Comparison of ENCODE assay signal across 15 cellular contexts in the genomic region with DNA sequence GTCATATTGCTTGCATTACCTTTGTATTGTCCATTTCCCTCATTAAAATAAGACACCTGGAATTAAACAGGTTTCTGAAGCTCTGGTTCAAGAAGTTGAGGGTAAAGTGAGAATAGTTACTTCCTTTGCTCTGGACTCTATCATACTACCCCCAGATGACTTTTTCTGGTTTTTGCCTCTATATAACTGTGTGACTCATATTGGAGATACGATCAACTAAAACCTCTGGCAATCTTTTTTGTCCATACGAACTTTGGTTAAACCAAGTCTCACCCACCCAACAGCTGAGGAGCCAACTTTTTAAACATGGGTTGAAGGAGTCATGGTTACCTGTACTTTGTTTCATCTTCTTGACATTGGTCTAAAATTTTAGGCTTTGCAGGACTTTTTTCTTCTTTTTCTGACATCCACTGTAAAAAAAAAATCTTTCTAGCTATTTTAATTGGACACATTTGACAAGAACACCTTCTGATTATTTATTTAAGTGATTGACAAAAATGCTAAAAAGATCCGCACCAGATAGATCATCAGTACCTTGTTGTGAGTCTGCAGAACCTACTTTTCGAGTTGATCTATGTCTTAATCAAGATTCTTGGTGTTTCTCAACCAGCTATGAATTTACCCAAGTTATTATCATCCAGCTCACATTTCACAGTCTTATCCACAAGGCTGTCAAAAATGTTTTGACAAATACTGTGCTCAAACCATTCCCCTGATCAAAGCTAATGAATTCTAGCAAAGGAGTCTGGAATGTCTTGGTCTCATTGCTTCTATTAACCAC.
DNase-seq lines count a peak whose midpoint lies in the region; ATAC-seq and TF ChIP-seq lines count a peak whose summit lies in the region.
"Had no signal": no experiment of that assay in that cellular context is flagged by ENCODE, and none has a peak within 500 bp of the region (broad histone marks: within the 10 kb centered on the region; RNA-seq: fewer than 3 reads in every experiment).

No MANE protein-coding gene starts in this region.

- H3K79me2 ChIP-seq in osteoblast (ENCODE audit: insufficient read depth, low read length): no peaks in the 10 kb centered on the region

- H3K4me1 Mint-ChIP-seq in HFFc6 (ENCODE audit: low read depth): peaks cover 21% of the 10 kb centered on the region
- H3K4me1 Mint-ChIP-seq in activated naive CD8-positive, alpha-beta T cell treated with anti-CD3 and anti-CD28 coated beads for 36 hours: no peaks in the 10 kb centered on the region
- H3K4me1 Mint-ChIP-seq: IgD-negative memory B cell had no signal

- no peak overlapping the region for H3K4me2 ChIP-seq in osteoblast (ENCODE audit: insufficient read depth, low read length)

- DNase-seq in HFFc6 (peak; percentile 0), OCI-M1 (lab: John Stamatoyannopoulos, UW) (peak; percentile 87), astrocyte of the hippocampus (ENCODE audit: low read depth, low spot score) (peak; percentile 20), osteoblast (ENCODE audit: insufficient read length, low spot score, missing footprints) (peak; percentile 55)
- no peak for DNase-seq in activated naive CD8-positive, alpha-beta T cell treated with anti-CD3 and anti-CD28 coated beads for 36 hours
- DNase-seq: AML-193; Caco-2; CD4-positive, alpha-beta T cell; KG1 had no signal

- no peaks in the 10 kb centered on the region for H3K9me3 ChIP-seq in osteoblast (ENCODE audit: low read depth, low read length)
- H3K9me3 ChIP-seq: Caco-2 had no signal

- no peak for ATAC-seq in HG03159 (IDR thresholded peaks at IDR 0.05; ENCODE audit: unreplicated experiment)
- ATAC-seq in HG03342 (IDR thresholded peaks at IDR 0.05; ENCODE audit: unreplicated experiment): no peak
- ATAC-seq: HepG2 had no signal

- H4K20me1 ChIP-seq in osteoblast (ENCODE audit: insufficient read depth, low read length): no peaks in the 10 kb centered on the region

- no peaks in the 10 kb centered on the region for H3K27me3 ChIP-seq in osteoblast (ENCODE audit: insufficient read depth, low read length)

- no peaks in the 10 kb centered on the region for H3K4me1 ChIP-seq in osteoblast (ENCODE audit: insufficient read depth, low read length)
- H3K4me1 ChIP-seq: Caco-2, HAP-1 had no signal

- no peaks in the 10 kb centered on the region for H3K9me3 Mint-ChIP-seq in HFFc6
- no peaks in the 10 kb centered on the region for H3K9me3 Mint-ChIP-seq in activated naive CD8-positive, alpha-beta T cell treated with anti-CD3 and anti-CD28 coated beads for 36 hours
- H3K9me3 Mint-ChIP-seq: CD4-positive, alpha-beta T cell had no signal

- no peak overlapping the region for H3K27ac Mint-ChIP-seq in HFFc6
- no peak overlapping the region for H3K27ac Mint-ChIP-seq in activated naive CD8-positive, alpha-beta T cell treated with anti-CD3 and anti-CD28 coated beads for 36 hours
- H3K27ac Mint-ChIP-seq: CD4-positive, alpha-beta T cell; IgD-negative memory B cell had no signal

- no peaks in the 10 kb centered on the region for H3K36me3 Mint-ChIP-seq in HFFc6 (ENCODE audit: low read depth)
- H3K36me3 Mint-ChIP-seq in activated naive CD8-positive, alpha-beta T cell treated with anti-CD3 and anti-CD28 coated beads for 36 hours: no peaks in the 10 kb centered on the region
- H3K36me3 Mint-ChIP-seq: IgD-negative memory B cell had no signal

- H3K4me3 ChIP-seq in osteoblast (ENCODE audit: insufficient read depth, low read length): no peak overlapping the region
- H3K4me3 ChIP-seq: HAP-1 had no signal

- H3K27me3 Mint-ChIP-seq in HFFc6 (ENCODE audit: insufficient read depth): peaks cover 2% of the 10 kb centered on the region; the same call in 1 of the 2 replicates
- peaks cover 5% of the 10 kb centered on the region for H3K27me3 Mint-ChIP-seq in activated naive CD8-positive, alpha-beta T cell treated with anti-CD3 and anti-CD28 coated beads for 36 hours

- no peak overlapping the region for H3K27ac ChIP-seq in osteoblast (ENCODE audit: low read depth, low read length)
- H3K27ac ChIP-seq: C4-2B had no signal

- H3K4me3 Mint-ChIP-seq in HFFc6: no peak overlapping the region
- no peak overlapping the region for H3K4me3 Mint-ChIP-seq in activated naive CD8-positive, alpha-beta T cell treated with anti-CD3 and anti-CD28 coated beads for 36 hours
- H3K4me3 Mint-ChIP-seq: CD4-positive, alpha-beta T cell; IgD-negative memory B cell had no signal

- H3K36me3 ChIP-seq in osteoblast (ENCODE audit: insufficient read depth, low read length): no peaks in the 10 kb centered on the region
- H3K36me3 ChIP-seq: HAP-1 had no signal

- no peak overlapping the region for H2AFZ ChIP-seq in osteoblast (ENCODE audit: low read length)

- TF ChIP-seq CTCF in HFFc6 (IDR thresholded peaks at IDR 0.05) (no peak), osteoblast (IDR thresholded peaks at IDR 0.05; ENCODE audit: extremely low read depth, low read depth, low read length) (no peak)
